10 cellular contexts compared by ENCODE assay signal in genomic region chr21:36079010-36079649, GRCh38. TPM values are rescaled to one million over a fixed set of nuclear protein-coding genes. Genes with fewer than 3 reads are reported as not detected.
DNase-seq lines count a peak whose midpoint lies in the region; ATAC-seq and TF ChIP-seq lines count a peak whose summit lies in the region.
"Had no signal": no experiment of that assay in that cellular context is flagged by ENCODE, and none has a peak within 500 bp of the region (broad histone marks: within the 10 kb centered on the region; RNA-seq: fewer than 3 reads in every experiment).

No MANE protein-coding gene starts in this region.

- no peaks in the 10 kb centered on the region for H3K9me3 Mint-ChIP-seq in immature natural killer cell
- H3K9me3 Mint-ChIP-seq in nephron progenitor cell = peaks cover 11% of the 10 kb centered on the region

- in situ Hi-C loops in GM13977 (cut with MboI; ENCODE audit: low pct_unique_long_range_greater_than_20kb, low sequenced_read_pairs, unreplicated experiment) = no loop called here

- H3K36me3 Mint-ChIP-seq in immature natural killer cell (peaks cover 0 to 3% (median 0%) of the 10 kb centered on the region in 3 donors), nephron progenitor cell (ENCODE audit: low read depth) (no peaks in the 10 kb centered on the region)

- H3K4me1 Mint-ChIP-seq in immature natural killer cell (peaks cover 21% of the 10 kb centered on the region in 2 donors), nephron progenitor cell (peaks cover 9% of the 10 kb centered on the region)

- ATAC-seq in HG03432 (IDR thresholded peaks at IDR 0.05; ENCODE audit: unreplicated experiment) = peak; percentile 59
- peak; percentile 80 for ATAC-seq in stimulated activated naive CD8-positive, alpha-beta T cell treated with anti-CD3 and anti-CD28 coated beads, Interleukin-15, Interleukin-2, amounts not matched to agents 100 U/mL and 50 U/mL, for 24 hours
- ATAC-seq in HG03442 (IDR thresholded peaks at IDR 0.05; ENCODE audit: unreplicated experiment) = no peak

- peak; percentile 56 to 63 for DNase-seq in activated CD4-positive, alpha-beta T cell treated with anti-CD3 and anti-CD28 coated beads, Interleukin-2, amount 50 U/mL, for 48 hours
- DNase-seq in immature natural killer cell (peak; percentile 12 to 23 (median 16)), GM13977 (ENCODE audit: low spot score) (no peak), medulla oblongata (ENCODE audit: extremely low spot score) (no peak), nephron progenitor cell (no peak)
- DNase-seq in stimulated activated naive CD8-positive, alpha-beta T cell treated with anti-CD3 and anti-CD28 coated beads, Interleukin-15, Interleukin-2, amounts not matched to agents 100 U/mL and 50 U/mL, for 24 hours = peak; percentile 54
- DNase-seq: NCI-H2227 treated with DMSO at 0.1 percent for 48 hours had no signal

- H3K27me3 Mint-ChIP-seq in immature natural killer cell (ENCODE audit: low read depth in 3 of 3) = peaks cover 2 to 7% (median 4%) of the 10 kb centered on the region in 3 donors
- H3K27me3 Mint-ChIP-seq in nephron progenitor cell (ENCODE audit: low read depth, poor library complexity) = peaks cover 3% of the 10 kb centered on the region

- peak overlapping the region; percentile 2 to 85 (median 42) for H3K27ac Mint-ChIP-seq in immature natural killer cell
- H3K27ac Mint-ChIP-seq in nephron progenitor cell = no peak overlapping the region

- no peak for TF ChIP-seq CTCF in GM13977 (IDR thresholded peaks at IDR 0.05; ENCODE audit: extremely low read depth, insufficient read depth, missing control alignments)
- TF ChIP-seq CTCF in nephron progenitor cell (IDR thresholded peaks at IDR 0.05) = no peak

- H3K4me3 Mint-ChIP-seq in immature natural killer cell (peak overlapping the region; percentile 24 to 78 (median 55)), nephron progenitor cell (no peak overlapping the region)

RNA-seq across cellular contexts. Expression of gene CBR1, which starts 9.3 kb away (rescaled TPM):
- polyA plus RNA-seq in immature natural killer cell = 10 to 100 TPM; 60.1 to 69.6 (median 62.1) TPM

RNA-seq across cellular contexts. Expression of gene SETD4, which starts 18.8 kb away (rescaled TPM):
- 10 to 100 TPM in 1 of 3 donors, 1 to 10 TPM in 2; 6.5 to 11.2 (median 8.6) TPM for polyA plus RNA-seq in immature natural killer cell

RNA-seq across cellular contexts. Expression of gene CBR3, which starts 55.7 kb away (rescaled TPM):
- 1 to 10 TPM; 1.1 to 5.1 (median 1.5) TPM for polyA plus RNA-seq in immature natural killer cell
- polyA plus RNA-seq: neural cell had no signal

Comparison
In these comparisons a context has a peak if more than half of its experiments do, and no peak if none do; other contexts are left out.
1. DNase-seq: peak in activated CD4-positive, alpha-beta T cell treated with anti-CD3 and anti-CD28 coated beads, Interleukin-2, amount 50 U/mL, for 48 hours (2 of 2), immature natural killer cell (3 of 3) and stimulated activated naive CD8-positive, alpha-beta T cell treated with anti-CD3 and anti-CD28 coated beads, Interleukin-15, Interleukin-2, amounts not matched to agents 100 U/mL and 50 U/mL, for 24 hours (single experiment); none in GM13977 (single experiment), medulla oblongata (single experiment) and nephron progenitor cell (single experiment).